In the genomic region with DNA sequence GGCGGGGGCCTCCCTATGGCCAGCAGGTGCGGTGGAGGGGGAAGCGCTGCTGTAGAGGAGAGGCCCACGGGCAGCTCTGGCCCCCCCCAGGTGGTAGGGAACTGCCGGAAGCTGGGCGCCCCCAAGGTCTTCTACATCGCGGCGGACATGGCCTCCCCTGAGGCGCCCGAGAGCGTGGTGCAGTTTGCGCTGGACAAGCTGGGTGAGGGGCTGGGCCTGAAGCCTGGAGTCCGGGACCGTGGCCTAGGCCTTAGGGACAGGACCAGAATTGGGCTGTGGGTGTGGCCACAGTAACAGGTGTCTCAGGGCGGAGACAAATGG, we compare ENCODE assay signal across 8 cellular contexts. TPM values are rescaled to one million over a fixed set of nuclear protein-coding genes. Genes with fewer than 3 reads are reported as not detected.
DNase-seq lines count a peak whose midpoint lies in the region; ATAC-seq, FAIRE-seq and TF ChIP-seq lines count a peak whose summit lies in the region.

No MANE protein-coding gene starts in this region.

- DNase-seq in activated CD4-positive, alpha-beta T cell treated with anti-CD3 and anti-CD28 coated beads for 36 hours: no peak
- DNase-seq in activated CD4-positive, alpha-beta T cell treated with anti-CD3 and anti-CD28 coated beads for 48 hours: no peak
- DNase-seq in kidney (no peak), testis (no peak)
- DNase-seq in activated CD4-positive, CD25-positive, alpha-beta regulatory T cell (lab: John Stamatoyannopoulos, UW): no peak

- H3K9me3 ChIP-seq in kidney (ENCODE audit: control insufficient read depth in 1 of 2, low read length in 2 of 2) (no peaks in the 10 kb centered on the region), testis (no peaks in the 10 kb centered on the region)

- H3K4me3 ChIP-seq in kidney (ENCODE audit: low read length in 2 of 2): peak overlapping the region; percentile 29 to 61
- H3K4me3 ChIP-seq in testis: peak overlapping the region; percentile 47 to 58

- no peak for FAIRE-seq in kidney (lab: Jason Lieb, UNC)

- intact Hi-C loops in activated CD4-positive, alpha-beta T cell treated with anti-CD3 and anti-CD28 coated beads for 36 hours (cut with DNase I, micrococcal nuclease): loop anchor here in 1 of 2 experiments (1.0 to 10.0 kb wide), 6 partner anchors 104 to 1701 kb away; partner anchors contain the start of genes EEF2, MPND and ZBTB7A
- intact Hi-C loops in kidney (cut with DNase I) (no loop called here), testis (cut with DNase I; ENCODE audit: low total_unique reads) (loop anchor here (5.0 kb wide), 1 partner anchor 64 kb away; the partner anchor contains the start of genes SAFB and SAFB2)

- H3K27me3 Mint-ChIP-seq in activated CD4-positive, alpha-beta T cell treated with anti-CD3 and anti-CD28 coated beads for 36 hours: no peaks in the 10 kb centered on the region
- H3K27me3 Mint-ChIP-seq in activated naive CD8-positive, alpha-beta T cell: no peaks in the 10 kb centered on the region

- no peaks in the 10 kb centered on the region for H3K36me3 ChIP-seq in kidney (ENCODE audit: control insufficient read depth in 1 of 2, insufficient read depth in 2 of 2, low read length in 2 of 2)
- no peaks in the 10 kb centered on the region for H3K36me3 ChIP-seq in testis (ENCODE audit: low read depth, missing control alignments)

- H3K36me3 Mint-ChIP-seq in activated CD4-positive, alpha-beta T cell treated with anti-CD3 and anti-CD28 coated beads for 36 hours (ENCODE audit: low read depth): peaks cover 12% of the 10 kb centered on the region
- H3K36me3 Mint-ChIP-seq in activated naive CD8-positive, alpha-beta T cell: peaks cover 3% of the 10 kb centered on the region

- CTCF ChIA-PET in activated CD4-positive, alpha-beta T cell treated with anti-CD3 and anti-CD28 coated beads for 36 hours (lab: Charles Lee): interaction anchor here (1.3 to 2.1 kb wide), 4 partner anchors 10 to 64 kb away, joined by 4 to 14 read pairs (median 4); partner anchors contain the start of genes SAFB and SAFB2

- WGBS in testis, 2 donors: 29 to 42% methylated on average over 10 to 15 of the region's 16 CpGs

- no peak for TF ChIP-seq POLR2A in testis (IDR thresholded peaks at IDR 0.05)

- peaks cover 0 to 6% of the 10 kb centered on the region in 2 donors for H3K4me1 ChIP-seq in kidney (ENCODE audit: control insufficient read depth in 1 of 2, insufficient read depth in 1 of 2, low read depth in 1 of 2, low read length in 2 of 2)
- H3K4me1 ChIP-seq in testis: peaks cover 8% of the 10 kb centered on the region

- no peak for ATAC-seq in activated CD4-positive, alpha-beta T cell treated with anti-CD3 and anti-CD28 coated beads for 36 hours
- ATAC-seq in HG03039 (IDR thresholded peaks at IDR 0.05; ENCODE audit: unreplicated experiment) (no peak), HG02798 (IDR thresholded peaks at IDR 0.05; ENCODE audit: poor library complexity, unreplicated experiment) (no peak)

- peaks cover 23% of the 10 kb centered on the region for H3K4me1 Mint-ChIP-seq in activated CD4-positive, alpha-beta T cell treated with anti-CD3 and anti-CD28 coated beads for 36 hours
- H3K4me1 Mint-ChIP-seq in activated naive CD8-positive, alpha-beta T cell (ENCODE audit: low read depth): peaks cover 22% of the 10 kb centered on the region

- H3K27ac ChIP-seq in kidney (ENCODE audit: low read depth in 2 of 2, low read length in 2 of 2) (peak overlapping the region; percentile 57 to 61), testis (peak overlapping the region in 1 of 2 donors; percentile 73)

- H3K27ac Mint-ChIP-seq in activated CD4-positive, alpha-beta T cell treated with anti-CD3 and anti-CD28 coated beads for 36 hours: peak overlapping the region; percentile 79
- peak overlapping the region; percentile 78 for H3K27ac Mint-ChIP-seq in activated naive CD8-positive, alpha-beta T cell

- H3K9me3 Mint-ChIP-seq in activated CD4-positive, alpha-beta T cell treated with anti-CD3 and anti-CD28 coated beads for 36 hours (ENCODE audit: low read depth): no peaks in the 10 kb centered on the region
- no peaks in the 10 kb centered on the region for H3K9me3 Mint-ChIP-seq in activated naive CD8-positive, alpha-beta T cell (ENCODE audit: low read depth)

- no peak overlapping the region for H3K9ac ChIP-seq in kidney (ENCODE audit: low read length in 2 of 2)

- no peak for TF ChIP-seq CTCF in kidney (IDR thresholded peaks at IDR 0.05; ENCODE audit: borderline replicate concordance, extremely low read depth, insufficient read depth)
- no peak for TF ChIP-seq CTCF in testis (IDR thresholded peaks at IDR 0.05)

- POLR2A ChIA-PET in activated CD4-positive, alpha-beta T cell treated with anti-CD3 and anti-CD28 coated beads for 36 hours (lab: Charles Lee): interaction anchor here (0.9 to 1.8 kb wide), 5 partner anchors 32 to 118 kb away, joined by 3 to 15 read pairs (median 9); partner anchors contain the start of genes CATSPERD, LONP1, SAFB and SAFB2

- no peaks in the 10 kb centered on the region for H3K27me3 ChIP-seq in testis

- peak overlapping the region; percentile 69 for H3K4me3 Mint-ChIP-seq in activated CD4-positive, alpha-beta T cell treated with anti-CD3 and anti-CD28 coated beads for 36 hours
- peak overlapping the region; percentile 83 for H3K4me3 Mint-ChIP-seq in activated naive CD8-positive, alpha-beta T cell

RNA-seq across cellular contexts. Expression of gene RPL36, which starts 3.8 kb away (rescaled TPM):
- total RNA-seq in activated CD4-positive, alpha-beta T cell treated with anti-CD3 and anti-CD28 coated beads for 36 hours: 1,000 to 10,000 TPM; 1,452 to 1,530 TPM
- 564 TPM for total RNA-seq in kidney
- 1,593 TPM for polyA plus RNA-seq in kidney (ENCODE audit: insufficient read depth, low read depth, low replicate concordance)
- 100 to 1,000 TPM; 331 to 531 TPM for total RNA-seq in testis
- 497 TPM for polyA plus RNA-seq in testis (ENCODE audit: insufficient read depth, low read depth, low replicate concordance)

RNA-seq across cellular contexts. Expression of gene HSD11B1L, which starts 5.5 kb away (rescaled TPM):
- total RNA-seq in activated CD4-positive, alpha-beta T cell treated with anti-CD3 and anti-CD28 coated beads for 36 hours: 1 to 10 TPM; 2.0 to 3.2 TPM
- total RNA-seq in kidney (7.8 TPM), testis (10 to 100 TPM; 18.8 to 21.0 TPM)
- polyA plus RNA-seq in kidney (ENCODE audit: insufficient read depth, low read depth, low replicate concordance) (29.9 TPM), testis (ENCODE audit: insufficient read depth, low read depth, low replicate concordance) (8.1 TPM)

RNA-seq across cellular contexts. Expression of gene MICOS13, which starts 6.0 kb away (rescaled TPM):
- total RNA-seq in activated CD4-positive, alpha-beta T cell treated with anti-CD3 and anti-CD28 coated beads for 36 hours: 10 to 100 TPM; 50.9 to 52.1 TPM
- total RNA-seq in kidney: 74.6 TPM
- 244 TPM for polyA plus RNA-seq in kidney (ENCODE audit: insufficient read depth, low read depth, low replicate concordance)
- total RNA-seq in testis: 100 to 1,000 TPM in 1 of 2 donors, 10 to 100 TPM in 1; 98.0 to 198 TPM
- 152 TPM for polyA plus RNA-seq in testis (ENCODE audit: insufficient read depth, low read depth, low replicate concordance)

RNA-seq across cellular contexts. Expression of gene LONP1, which starts 33.7 kb away (rescaled TPM):
- 100 to 1,000 TPM; 287 to 315 TPM for total RNA-seq in activated CD4-positive, alpha-beta T cell treated with anti-CD3 and anti-CD28 coated beads for 36 hours
- 67.1 TPM for total RNA-seq in kidney
- 71.5 TPM for polyA plus RNA-seq in kidney (ENCODE audit: insufficient read depth, low read depth, low replicate concordance)
- total RNA-seq in testis: 100 to 1,000 TPM; 100 to 133 TPM
- polyA plus RNA-seq in testis (ENCODE audit: insufficient read depth, low read depth, low replicate concordance): 48.1 TPM

RNA-seq across cellular contexts. Expression of gene CATSPERD, which starts 34.2 kb away (rescaled TPM):
- total RNA-seq in activated CD4-positive, alpha-beta T cell treated with anti-CD3 and anti-CD28 coated beads for 36 hours: not detected
- total RNA-seq in kidney (not detected), testis (1 to 10 TPM; 6.1 to 9.3 TPM)
- polyA plus RNA-seq in kidney (ENCODE audit: insufficient read depth, low read depth, low replicate concordance) (not detected), testis (ENCODE audit: insufficient read depth, low read depth, low replicate concordance) (31.3 TPM)
